1 cellular context compared by ENCODE assay signal in genomic region chr3:25652921-25653320, GRCh38.
TF ChIP-seq lines count a peak whose summit lies in the region.

No MANE protein-coding gene starts in this region.

TF ChIP-seq in HepG2, 621 proteins besides CTCF, POLR2A, EP300 and RAD21:
- no peak for TF ChIP-seq MIER3 (CRISPR knock-in tag; IDR thresholded peaks at IDR 0.05; ENCODE audit: borderline replicate concordance)
- no peak for TF ChIP-seq HOXA7 (CRISPR knock-in tag; IDR thresholded peaks at IDR 0.05)
- TF ChIP-seq ZNF629 (CRISPR knock-in tag; conservative IDR thresholded peaks at IDR 0.05), result no peak
- TF ChIP-seq STAG1 (CRISPR knock-in tag; IDR thresholded peaks at IDR 0.05), result no peak
- TF ChIP-seq NBN (conservative IDR thresholded peaks at IDR 0.05), result no peak
- TF ChIP-seq, protein P1, sequence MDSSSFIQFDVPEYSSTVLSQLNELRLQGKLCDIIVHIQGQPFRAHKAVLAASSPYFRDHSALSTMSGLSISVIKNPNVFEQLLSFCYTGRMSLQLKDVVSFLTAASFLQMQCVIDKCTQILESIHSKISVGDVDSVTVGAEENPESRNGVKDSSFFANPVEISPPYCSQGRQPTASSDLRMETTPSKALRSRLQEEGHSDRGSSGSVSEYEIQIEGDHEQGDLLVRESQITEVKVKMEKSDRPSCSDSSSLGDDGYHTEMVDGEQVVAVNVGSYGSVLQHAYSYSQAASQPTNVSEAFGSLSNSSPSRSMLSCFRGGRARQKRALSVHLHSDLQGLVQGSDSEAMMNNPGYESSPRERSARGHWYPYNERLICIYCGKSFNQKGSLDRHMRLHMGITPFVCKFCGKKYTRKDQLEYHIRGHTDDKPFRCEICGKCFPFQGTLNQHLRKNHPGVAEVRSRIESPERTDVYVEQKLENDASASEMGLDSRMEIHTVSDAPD (CRISPR knock-in tag; IDR thresholded peaks at IDR 0.05), result no peak
- no peak for TF ChIP-seq FIP1L1 (IDR thresholded peaks at IDR 0.05; ENCODE audit: borderline replicate concordance, insufficient read depth, low read depth, low read length)
- no peak for TF ChIP-seq ZNF720 (CRISPR knock-in tag; IDR thresholded peaks at IDR 0.05)
- no peak for TF ChIP-seq ZNF280D (CRISPR knock-in tag; IDR thresholded peaks at IDR 0.05)
- TF ChIP-seq PCBP1 (IDR thresholded peaks at IDR 0.05; ENCODE audit: borderline replicate concordance, low read depth, low read length), result no peak
- no peak for TF ChIP-seq SOX5 (CRISPR knock-in tag; IDR thresholded peaks at IDR 0.05; ENCODE audit: borderline replicate concordance)
- no peak for TF ChIP-seq ZNF101 (CRISPR knock-in tag; IDR thresholded peaks at IDR 0.05; ENCODE audit: borderline replicate concordance, low read depth)
- TF ChIP-seq, protein P2, sequence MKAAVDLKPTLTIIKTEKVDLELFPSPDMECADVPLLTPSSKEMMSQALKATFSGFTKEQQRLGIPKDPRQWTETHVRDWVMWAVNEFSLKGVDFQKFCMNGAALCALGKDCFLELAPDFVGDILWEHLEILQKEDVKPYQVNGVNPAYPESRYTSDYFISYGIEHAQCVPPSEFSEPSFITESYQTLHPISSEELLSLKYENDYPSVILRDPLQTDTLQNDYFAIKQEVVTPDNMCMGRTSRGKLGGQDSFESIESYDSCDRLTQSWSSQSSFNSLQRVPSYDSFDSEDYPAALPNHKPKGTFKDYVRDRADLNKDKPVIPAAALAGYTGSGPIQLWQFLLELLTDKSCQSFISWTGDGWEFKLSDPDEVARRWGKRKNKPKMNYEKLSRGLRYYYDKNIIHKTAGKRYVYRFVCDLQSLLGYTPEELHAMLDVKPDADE (CRISPR knock-in tag; IDR thresholded peaks at IDR 0.05), result no peak
- no peak for TF ChIP-seq U2AF2 (IDR thresholded peaks at IDR 0.05; ENCODE audit: low read depth, low read length)
- TF ChIP-seq GZF1 (CRISPR knock-in tag; IDR thresholded peaks at IDR 0.05), result no peak
- no peak for TF ChIP-seq E2F1 (CRISPR knock-in tag; IDR thresholded peaks at IDR 0.05)
- TF ChIP-seq ESRRA (CRISPR knock-in tag; IDR thresholded peaks at IDR 0.05; ENCODE audit: low read depth), result no peak
- no peak for TF ChIP-seq ZNF83 (CRISPR knock-in tag; IDR thresholded peaks at IDR 0.05; ENCODE audit: borderline replicate concordance)
- TF ChIP-seq, protein P3, sequence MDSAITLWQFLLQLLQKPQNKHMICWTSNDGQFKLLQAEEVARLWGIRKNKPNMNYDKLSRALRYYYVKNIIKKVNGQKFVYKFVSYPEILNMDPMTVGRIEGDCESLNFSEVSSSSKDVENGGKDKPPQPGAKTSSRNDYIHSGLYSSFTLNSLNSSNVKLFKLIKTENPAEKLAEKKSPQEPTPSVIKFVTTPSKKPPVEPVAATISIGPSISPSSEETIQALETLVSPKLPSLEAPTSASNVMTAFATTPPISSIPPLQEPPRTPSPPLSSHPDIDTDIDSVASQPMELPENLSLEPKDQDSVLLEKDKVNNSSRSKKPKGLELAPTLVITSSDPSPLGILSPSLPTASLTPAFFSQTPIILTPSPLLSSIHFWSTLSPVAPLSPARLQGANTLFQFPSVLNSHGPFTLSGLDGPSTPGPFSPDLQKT (CRISPR knock-in tag; IDR thresholded peaks at IDR 0.05; ENCODE audit: borderline replicate concordance), result no peak
- TF ChIP-seq FOXK1 (CRISPR knock-in tag; IDR thresholded peaks at IDR 0.05; ENCODE audit: borderline replicate concordance, low read depth), result no peak
TF ChIP-seq in HepG2: peak in this region for 0.
